ENCODE assay signal across 27 cellular contexts in genomic region chr19:29497686-29498436, GRCh38. TPM values are rescaled to one million over a fixed set of nuclear protein-coding genes. Genes with fewer than 3 reads are reported as not detected.
DNase-seq lines count a peak whose midpoint lies in the region; ATAC-seq, FAIRE-seq and TF ChIP-seq lines count a peak whose summit lies in the region.
"Had no signal": no experiment of that assay in that cellular context is flagged by ENCODE, and none has a peak within 500 bp of the region (broad histone marks: within the 10 kb centered on the region; RNA-seq: fewer than 3 reads in every experiment).

No MANE protein-coding gene starts in this region.

- no peaks in the 10 kb centered on the region for H3K4me1 ChIP-seq in right atrium auricular region
- H3K4me1 ChIP-seq: BLaER1 had no signal

- no peaks in the 10 kb centered on the region for H3K9me3 ChIP-seq in right atrium auricular region
- H3K9me3 ChIP-seq: BLaER1 had no signal

- intact Hi-C loops in Right ventricle myocardium inferior (cut with DNase I) (no loop called here), dorsolateral prefrontal cortex (cut with DNase I) (no loop called here), posterior vena cava (cut with DNase I) (no loop called here)

- H3K27me3 ChIP-seq in right atrium auricular region = no peaks in the 10 kb centered on the region
- H3K27me3 ChIP-seq in dorsolateral prefrontal cortex = no peaks in the 10 kb centered on the region
- H3K27me3 ChIP-seq: BLaER1 had no signal

- ATAC-seq in Right ventricle myocardium inferior (no peak), GM19351 (IDR thresholded peaks at IDR 0.05; ENCODE audit: unreplicated experiment) (no peak)

- FAIRE-seq in frontal cortex (lab: Jason Lieb, UNC) = no peak
- FAIRE-seq: A204.1, HTR-8/SVneo had no signal

- DNase-seq in Right ventricle myocardium inferior (ENCODE audit: missing footprints) (peak; percentile 52), right atrium auricular region (ENCODE audit: low spot score) (no peak), dorsolateral prefrontal cortex (peak in 6 of 10 donors; percentile 10 to 33 (median 21)), posterior vena cava (ENCODE audit: low spot score) (peak; percentile 57), frontal cortex (ENCODE audit: low spot score in 2 of 2) (no peak), HuH-7 (ENCODE audit: low spot score) (no peak)
- DNase-seq: CD4-positive, CD25-positive, alpha-beta regulatory T cell; DMS153; GM23248; H9; HFFc6; MM.1S; NCI-H1048; NCI-H1417; NCI-H1694; NCI-H2081; NCI-H2227 treated with DMSO at 0.1 percent for 48 hours; NCI-H69; RPMI8226; SHP77 had no signal

- no peak overlapping the region for H3K4me3 ChIP-seq in right atrium auricular region
- H3K4me3 ChIP-seq in dorsolateral prefrontal cortex = no peak overlapping the region
- H3K4me3 ChIP-seq: BLaER1, GM23248 had no signal

- H3K36me3 ChIP-seq in right atrium auricular region = no peaks in the 10 kb centered on the region
- H3K36me3 ChIP-seq: BLaER1 had no signal

- H3K27ac ChIP-seq in right atrium auricular region (no peak overlapping the region), dorsolateral prefrontal cortex (peak overlapping the region in 1 of 59 donors; percentile 12)
- H3K27ac ChIP-seq: BLaER1, GM23248, KMS-11 had no signal

- TF ChIP-seq CTCF in right atrium auricular region (IDR thresholded peaks at IDR 0.05) = no peak
- no peak for TF ChIP-seq CTCF in dorsolateral prefrontal cortex (IDR thresholded peaks at IDR 0.05 in 54 of 56, conservative IDR thresholded peaks at IDR 0.05 in 2 of 56; ENCODE audit: low read depth in 1 of 56, partially characterized antibody in 56 of 56)

RNA-seq across cellular contexts. Expression of gene VSTM2B, which starts 27.9 kb away (rescaled TPM):
- total RNA-seq in Right ventricle myocardium inferior (not detected), right atrium auricular region (not detected), dorsolateral prefrontal cortex (10 to 100 TPM; 27.0 to 85.8 (median 42.8) TPM), posterior vena cava (not detected), frontal cortex (28.9 TPM)
- total RNA-seq: CD4-positive, CD25-positive, alpha-beta regulatory T cell; GM23248; HFFc6; NCI-H460; SK-MEL-5 had no signal

Comparison
In these comparisons a context has a peak if more than half of its experiments do, and no peak if none do; other contexts are left out.
1. DNase-seq: peak in Right ventricle myocardium inferior (single experiment), dorsolateral prefrontal cortex (6 of 10) and posterior vena cava (single experiment); none in right atrium auricular region (single experiment), frontal cortex (0 of 2) and HuH-7 (single experiment).
2. RNA of gene VSTM2B, which starts 27.9 kb away (total RNA-seq): 27.0 to 85.8 TPM in dorsolateral prefrontal cortex and 28.9 TPM in frontal cortex (single experiment); not detected in Right ventricle myocardium inferior (single experiment), not detected in right atrium auricular region and not detected in posterior vena cava; every median in the first group is over 10 times any median in the second.